2 cellular contexts compared by ENCODE assay signal in the genomic region with DNA sequence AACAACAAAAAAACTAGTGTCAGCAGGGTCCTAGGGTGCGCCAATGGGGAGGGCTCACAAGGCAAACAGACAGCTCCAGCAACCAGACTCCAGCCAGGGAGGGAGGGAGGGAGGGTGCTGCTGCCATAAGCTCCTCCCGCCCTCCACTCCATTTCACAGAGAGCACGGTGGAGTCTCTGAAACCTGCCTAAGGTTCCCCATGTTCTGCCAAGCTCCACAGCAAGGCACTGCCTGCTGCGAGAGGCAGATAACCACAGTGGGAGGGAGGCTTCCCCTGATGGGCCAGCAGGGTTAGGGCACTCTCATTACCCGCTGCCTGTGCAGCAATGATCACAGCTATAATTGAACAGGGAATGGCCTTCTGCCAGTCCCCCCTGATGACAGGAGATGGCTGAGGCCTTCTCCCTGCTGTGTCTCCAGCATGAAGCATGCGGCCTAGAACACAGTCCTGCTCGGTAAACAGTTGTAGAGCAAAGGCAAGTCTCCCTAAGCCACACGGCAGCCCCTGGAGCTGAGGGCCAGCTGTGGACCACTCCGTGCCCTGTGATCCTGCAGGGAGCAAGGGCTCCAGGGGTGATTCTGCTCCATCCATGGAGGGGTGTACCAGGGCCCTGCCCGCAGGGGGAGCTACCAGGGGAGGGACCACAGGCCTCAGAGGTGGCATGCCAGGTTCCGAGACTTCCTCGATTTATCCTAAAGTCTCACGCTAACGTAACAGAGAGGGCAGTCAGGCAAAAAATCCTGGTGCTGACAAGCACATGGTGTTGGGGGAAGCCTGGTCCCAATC.
TF ChIP-seq lines count a peak whose summit lies in the region.

No MANE protein-coding gene starts in this region.

TF ChIP-seq in IMR-90, 13 proteins besides CTCF, POLR2A, EP300 and RAD21:
- TF ChIP-seq CEBPB (IDR thresholded peaks at IDR 0.05; ENCODE audit: low read depth, low read length) (no peak), RFX5 (IDR thresholded peaks at IDR 0.05; ENCODE audit: low read depth, low read length) (no peak), RCOR1 (IDR thresholded peaks at IDR 0.05; ENCODE audit: insufficient replicate concordance, low read length) (no peak), CHD1 (IDR thresholded peaks at IDR 0.05; ENCODE audit: low read depth, low read length) (no peak), FOS (IDR thresholded peaks at IDR 0.05; ENCODE audit: low read depth, low read length) (no peak), MAFK (IDR thresholded peaks at IDR 0.05; ENCODE audit: low read depth, low read length) (no peak), BHLHE40 (IDR thresholded peaks at IDR 0.05; ENCODE audit: low read depth, low read length) (no peak), MAZ (IDR thresholded peaks at IDR 0.05; ENCODE audit: borderline replicate concordance, low read depth, low read length) (no peak)
- TF ChIP-seq, protein P1, sequence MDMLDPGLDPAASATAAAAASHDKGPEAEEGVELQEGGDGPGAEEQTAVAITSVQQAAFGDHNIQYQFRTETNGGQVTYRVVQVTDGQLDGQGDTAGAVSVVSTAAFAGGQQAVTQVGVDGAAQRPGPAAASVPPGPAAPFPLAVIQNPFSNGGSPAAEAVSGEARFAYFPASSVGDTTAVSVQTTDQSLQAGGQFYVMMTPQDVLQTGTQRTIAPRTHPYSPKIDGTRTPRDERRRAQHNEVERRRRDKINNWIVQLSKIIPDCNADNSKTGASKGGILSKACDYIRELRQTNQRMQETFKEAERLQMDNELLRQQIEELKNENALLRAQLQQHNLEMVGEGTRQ (IDR thresholded peaks at IDR 0.05; ENCODE audit: low read depth, low read length), result no peak
- TF ChIP-seq, protein P2, sequence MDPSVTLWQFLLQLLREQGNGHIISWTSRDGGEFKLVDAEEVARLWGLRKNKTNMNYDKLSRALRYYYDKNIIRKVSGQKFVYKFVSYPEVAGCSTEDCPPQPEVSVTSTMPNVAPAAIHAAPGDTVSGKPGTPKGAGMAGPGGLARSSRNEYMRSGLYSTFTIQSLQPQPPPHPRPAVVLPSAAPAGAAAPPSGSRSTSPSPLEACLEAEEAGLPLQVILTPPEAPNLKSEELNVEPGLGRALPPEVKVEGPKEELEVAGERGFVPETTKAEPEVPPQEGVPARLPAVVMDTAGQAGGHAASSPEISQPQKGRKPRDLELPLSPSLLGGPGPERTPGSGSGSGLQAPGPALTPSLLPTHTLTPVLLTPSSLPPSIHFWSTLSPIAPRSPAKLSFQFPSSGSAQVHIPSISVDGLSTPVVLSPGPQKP (IDR thresholded peaks at IDR 0.05; ENCODE audit: borderline replicate concordance, low read depth, low read length), result no peak

TF ChIP-seq in K562, 482 proteins besides CTCF, POLR2A, EP300 and RAD21:
- TF ChIP-seq BHLHE40 (IDR thresholded peaks at IDR 0.05; ENCODE audit: low read length), result no peak
- no peak for TF ChIP-seq JUND (IDR thresholded peaks at IDR 0.05; ENCODE audit: borderline replicate concordance, low read depth, low read length)
- no peak for TF ChIP-seq JUND (tag; IDR thresholded peaks at IDR 0.05; ENCODE audit: borderline replicate concordance, low read depth, low read length)
- no peak for TF ChIP-seq ZNF780A (CRISPR knock-in tag; IDR thresholded peaks at IDR 0.05)
- no peak for TF ChIP-seq ZNF717 (CRISPR knock-in tag; IDR thresholded peaks at IDR 0.05)
- TF ChIP-seq, protein P3, sequence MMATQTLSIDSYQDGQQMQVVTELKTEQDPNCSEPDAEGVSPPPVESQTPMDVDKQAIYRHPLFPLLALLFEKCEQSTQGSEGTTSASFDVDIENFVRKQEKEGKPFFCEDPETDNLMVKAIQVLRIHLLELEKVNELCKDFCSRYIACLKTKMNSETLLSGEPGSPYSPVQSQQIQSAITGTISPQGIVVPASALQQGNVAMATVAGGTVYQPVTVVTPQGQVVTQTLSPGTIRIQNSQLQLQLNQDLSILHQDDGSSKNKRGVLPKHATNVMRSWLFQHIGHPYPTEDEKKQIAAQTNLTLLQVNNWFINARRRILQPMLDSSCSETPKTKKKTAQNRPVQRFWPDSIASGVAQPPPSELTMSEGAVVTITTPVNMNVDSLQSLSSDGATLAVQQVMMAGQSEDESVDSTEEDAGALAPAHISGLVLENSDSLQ (IDR thresholded peaks at IDR 0.05), result peak; percentile 91
- TF ChIP-seq ZNF444 (CRISPR knock-in tag; IDR thresholded peaks at IDR 0.05), result no peak
- peak in 1 of 3 experiments; percentile 43 for TF ChIP-seq YY1 (IDR thresholded peaks at IDR 0.05; ENCODE audit: borderline replicate concordance in 1 of 3, control insufficient read depth in 1 of 3, extremely low read depth in 1 of 3, insufficient read depth in 3 of 3, insufficient read length in 1 of 3, insufficient replicate concordance in 2 of 3, low read depth in 1 of 3, low read length in 2 of 3)
- TF ChIP-seq NFXL1 (CRISPR knock-in tag; IDR thresholded peaks at IDR 0.05), result no peak
- no peak for TF ChIP-seq CXXC5 (CRISPR knock-in tag; IDR thresholded peaks at IDR 0.05)
- TF ChIP-seq FOXA1 (IDR thresholded peaks at IDR 0.05; ENCODE audit: borderline replicate concordance), result no peak
- TF ChIP-seq ILF3 (IDR thresholded peaks at IDR 0.05; ENCODE audit: borderline replicate concordance), result no peak
- peak; percentile 34 for TF ChIP-seq SP2 (IDR thresholded peaks at IDR 0.05; ENCODE audit: extremely low read depth, low read depth, low read length, poor library complexity, severe bottlenecking)
- no peak for TF ChIP-seq RBBP5 (IDR thresholded peaks at IDR 0.05; ENCODE audit: borderline replicate concordance, insufficient read depth, low read length, poor library complexity, severe bottlenecking)
- TF ChIP-seq, protein P4, sequence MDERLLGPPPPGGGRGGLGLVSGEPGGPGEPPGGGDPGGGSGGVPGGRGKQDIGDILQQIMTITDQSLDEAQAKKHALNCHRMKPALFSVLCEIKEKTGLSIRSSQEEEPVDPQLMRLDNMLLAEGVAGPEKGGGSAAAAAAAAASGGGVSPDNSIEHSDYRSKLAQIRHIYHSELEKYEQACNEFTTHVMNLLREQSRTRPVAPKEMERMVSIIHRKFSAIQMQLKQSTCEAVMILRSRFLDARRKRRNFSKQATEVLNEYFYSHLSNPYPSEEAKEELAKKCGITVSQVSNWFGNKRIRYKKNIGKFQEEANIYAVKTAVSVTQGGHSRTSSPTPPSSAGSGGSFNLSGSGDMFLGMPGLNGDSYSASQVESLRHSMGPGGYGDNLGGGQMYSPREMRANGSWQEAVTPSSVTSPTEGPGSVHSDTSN (CRISPR knock-in tag; IDR thresholded peaks at IDR 0.05; ENCODE audit: low read depth), result no peak
- TF ChIP-seq, protein P4 (tag; conservative IDR thresholded peaks at IDR 0.05; ENCODE audit: low read depth), result peak; percentile 75
- TF ChIP-seq, protein P5, sequence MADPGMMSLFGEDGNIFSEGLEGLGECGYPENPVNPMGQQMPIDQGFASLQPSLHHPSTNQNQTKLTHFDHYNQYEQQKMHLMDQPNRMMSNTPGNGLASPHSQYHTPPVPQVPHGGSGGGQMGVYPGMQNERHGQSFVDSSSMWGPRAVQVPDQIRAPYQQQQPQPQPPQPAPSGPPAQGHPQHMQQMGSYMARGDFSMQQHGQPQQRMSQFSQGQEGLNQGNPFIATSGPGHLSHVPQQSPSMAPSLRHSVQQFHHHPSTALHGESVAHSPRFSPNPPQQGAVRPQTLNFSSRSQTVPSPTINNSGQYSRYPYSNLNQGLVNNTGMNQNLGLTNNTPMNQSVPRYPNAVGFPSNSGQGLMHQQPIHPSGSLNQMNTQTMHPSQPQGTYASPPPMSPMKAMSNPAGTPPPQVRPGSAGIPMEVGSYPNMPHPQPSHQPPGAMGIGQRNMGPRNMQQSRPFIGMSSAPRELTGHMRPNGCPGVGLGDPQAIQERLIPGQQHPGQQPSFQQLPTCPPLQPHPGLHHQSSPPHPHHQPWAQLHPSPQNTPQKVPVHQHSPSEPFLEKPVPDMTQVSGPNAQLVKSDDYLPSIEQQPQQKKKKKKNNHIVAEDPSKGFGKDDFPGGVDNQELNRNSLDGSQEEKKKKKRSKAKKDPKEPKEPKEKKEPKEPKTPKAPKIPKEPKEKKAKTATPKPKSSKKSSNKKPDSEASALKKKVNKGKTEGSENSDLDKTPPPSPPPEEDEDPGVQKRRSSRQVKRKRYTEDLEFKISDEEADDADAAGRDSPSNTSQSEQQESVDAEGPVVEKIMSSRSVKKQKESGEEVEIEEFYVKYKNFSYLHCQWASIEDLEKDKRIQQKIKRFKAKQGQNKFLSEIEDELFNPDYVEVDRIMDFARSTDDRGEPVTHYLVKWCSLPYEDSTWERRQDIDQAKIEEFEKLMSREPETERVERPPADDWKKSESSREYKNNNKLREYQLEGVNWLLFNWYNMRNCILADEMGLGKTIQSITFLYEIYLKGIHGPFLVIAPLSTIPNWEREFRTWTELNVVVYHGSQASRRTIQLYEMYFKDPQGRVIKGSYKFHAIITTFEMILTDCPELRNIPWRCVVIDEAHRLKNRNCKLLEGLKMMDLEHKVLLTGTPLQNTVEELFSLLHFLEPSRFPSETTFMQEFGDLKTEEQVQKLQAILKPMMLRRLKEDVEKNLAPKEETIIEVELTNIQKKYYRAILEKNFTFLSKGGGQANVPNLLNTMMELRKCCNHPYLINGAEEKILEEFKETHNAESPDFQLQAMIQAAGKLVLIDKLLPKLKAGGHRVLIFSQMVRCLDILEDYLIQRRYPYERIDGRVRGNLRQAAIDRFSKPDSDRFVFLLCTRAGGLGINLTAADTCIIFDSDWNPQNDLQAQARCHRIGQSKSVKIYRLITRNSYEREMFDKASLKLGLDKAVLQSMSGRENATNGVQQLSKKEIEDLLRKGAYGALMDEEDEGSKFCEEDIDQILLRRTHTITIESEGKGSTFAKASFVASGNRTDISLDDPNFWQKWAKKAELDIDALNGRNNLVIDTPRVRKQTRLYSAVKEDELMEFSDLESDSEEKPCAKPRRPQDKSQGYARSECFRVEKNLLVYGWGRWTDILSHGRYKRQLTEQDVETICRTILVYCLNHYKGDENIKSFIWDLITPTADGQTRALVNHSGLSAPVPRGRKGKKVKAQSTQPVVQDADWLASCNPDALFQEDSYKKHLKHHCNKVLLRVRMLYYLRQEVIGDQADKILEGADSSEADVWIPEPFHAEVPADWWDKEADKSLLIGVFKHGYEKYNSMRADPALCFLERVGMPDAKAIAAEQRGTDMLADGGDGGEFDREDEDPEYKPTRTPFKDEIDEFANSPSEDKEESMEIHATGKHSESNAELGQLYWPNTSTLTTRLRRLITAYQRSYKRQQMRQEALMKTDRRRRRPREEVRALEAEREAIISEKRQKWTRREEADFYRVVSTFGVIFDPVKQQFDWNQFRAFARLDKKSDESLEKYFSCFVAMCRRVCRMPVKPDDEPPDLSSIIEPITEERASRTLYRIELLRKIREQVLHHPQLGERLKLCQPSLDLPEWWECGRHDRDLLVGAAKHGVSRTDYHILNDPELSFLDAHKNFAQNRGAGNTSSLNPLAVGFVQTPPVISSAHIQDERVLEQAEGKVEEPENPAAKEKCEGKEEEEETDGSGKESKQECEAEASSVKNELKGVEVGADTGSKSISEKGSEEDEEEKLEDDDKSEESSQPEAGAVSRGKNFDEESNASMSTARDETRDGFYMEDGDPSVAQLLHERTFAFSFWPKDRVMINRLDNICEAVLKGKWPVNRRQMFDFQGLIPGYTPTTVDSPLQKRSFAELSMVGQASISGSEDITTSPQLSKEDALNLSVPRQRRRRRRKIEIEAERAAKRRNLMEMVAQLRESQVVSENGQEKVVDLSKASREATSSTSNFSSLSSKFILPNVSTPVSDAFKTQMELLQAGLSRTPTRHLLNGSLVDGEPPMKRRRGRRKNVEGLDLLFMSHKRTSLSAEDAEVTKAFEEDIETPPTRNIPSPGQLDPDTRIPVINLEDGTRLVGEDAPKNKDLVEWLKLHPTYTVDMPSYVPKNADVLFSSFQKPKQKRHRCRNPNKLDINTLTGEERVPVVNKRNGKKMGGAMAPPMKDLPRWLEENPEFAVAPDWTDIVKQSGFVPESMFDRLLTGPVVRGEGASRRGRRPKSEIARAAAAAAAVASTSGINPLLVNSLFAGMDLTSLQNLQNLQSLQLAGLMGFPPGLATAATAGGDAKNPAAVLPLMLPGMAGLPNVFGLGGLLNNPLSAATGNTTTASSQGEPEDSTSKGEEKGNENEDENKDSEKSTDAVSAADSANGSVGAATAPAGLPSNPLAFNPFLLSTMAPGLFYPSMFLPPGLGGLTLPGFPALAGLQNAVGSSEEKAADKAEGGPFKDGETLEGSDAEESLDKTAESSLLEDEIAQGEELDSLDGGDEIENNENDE (IDR thresholded peaks at IDR 0.05; ENCODE audit: low read depth, low read length), result no peak
- TF ChIP-seq ZNF280B (CRISPR knock-in tag; IDR thresholded peaks at IDR 0.05), result no peak
- peak; percentile 48 for TF ChIP-seq NFYB (IDR thresholded peaks at IDR 0.05; ENCODE audit: extremely low read depth, insufficient read length)
